8 cellular contexts compared by ENCODE assay signal in genomic region chr17:67993153-67993997, GRCh38. TPM values are rescaled to one million over a fixed set of nuclear protein-coding genes. Genes with fewer than 3 reads are reported as not detected.
DNase-seq lines count a peak whose midpoint lies in the region; ATAC-seq and TF ChIP-seq lines count a peak whose summit lies in the region.

No MANE protein-coding gene starts in this region.

- peaks cover 28% of the 10 kb centered on the region for H3K4me1 Mint-ChIP-seq in activated T-cell treated with anti-CD3 and anti-CD28 coated beads, Interleukin-2, amount 50 U/mL, for 4 hours (ENCODE audit: low read depth)
- H3K4me1 Mint-ChIP-seq in stimulated activated effector memory CD8-positive, alpha-beta T cell treated with anti-CD3 and anti-CD28 coated beads, Interleukin-12 subunit alpha, Interleukin-12 subunit beta, amount 100 ng/mL, for 72 hours: peaks cover 35% of the 10 kb centered on the region

- peak overlapping the region; percentile 94 for H3K27ac Mint-ChIP-seq in stimulated activated effector memory CD8-positive, alpha-beta T cell treated with anti-CD3 and anti-CD28 coated beads, Interleukin-12 subunit alpha, Interleukin-12 subunit beta, amount 100 ng/mL, for 72 hours

- BruUV-seq in OCI-LY7 (replicated peaks; lab: Mats Ljungman, UMichigan): no TSS peak

- peak overlapping the region; percentile 88 for H3K27ac ChIP-seq in OCI-LY7 (ENCODE audit: low read depth, low read length, poor library complexity, severe bottlenecking)
- H3K27ac ChIP-seq in esophagus muscularis mucosa (replicated peaks in 1 of 4): peak overlapping the region; percentile 95 to 98 (median 97)

- POLR2A ChIA-PET in OCI-LY7 (lab: Charles Lee): interaction anchor here (1.0 kb wide), 1 partner anchor 9 kb away, joined by 3 read pairs; no protein-coding TSS in a partner anchor

- no peaks in the 10 kb centered on the region for H3K9me2 ChIP-seq in OCI-LY7 (ENCODE audit: insufficient read depth, low read length)

- H3K79me2 ChIP-seq in OCI-LY7 (ENCODE audit: insufficient read depth, low read depth, low read length): no peaks in the 10 kb centered on the region

- ATAC-seq in GM19468 (IDR thresholded peaks at IDR 0.05; ENCODE audit: extremely low read depth, unreplicated experiment): peak; percentile 75
- ATAC-seq in activated T-cell treated with anti-CD3 and anti-CD28 coated beads, Interleukin-2, amount 50 U/mL, for 4 hours: peak; percentile 73 to 75
- ATAC-seq in stimulated activated effector memory CD8-positive, alpha-beta T cell treated with anti-CD3 and anti-CD28 coated beads, Interleukin-12 subunit alpha, Interleukin-12 subunit beta, amount 100 ng/mL, for 72 hours: peak; percentile 81

- CTCF ChIA-PET in OCI-LY7 (lab: Charles Lee; ENCODE audit: unreplicated experiment): no interaction called here

- peak overlapping the region; percentile 95 for H3K4me3 ChIP-seq in OCI-LY7 (ENCODE audit: low read depth, low read length, poor library complexity, severe bottlenecking)
- peak overlapping the region; percentile 71 to 80 (median 75) for H3K4me3 ChIP-seq in esophagus muscularis mucosa

- H3K27me3 ChIP-seq in esophagus muscularis mucosa: no peaks in the 10 kb centered on the region

- TF ChIP-seq EP300 in esophagus muscularis mucosa (IDR thresholded peaks at IDR 0.05): no peak

- TF ChIP-seq CTCF in OCI-LY7 (conservative IDR thresholded peaks at IDR 0.05; ENCODE audit: low read length) (no peak), esophagus muscularis mucosa (IDR thresholded peaks at IDR 0.05) (peak in 1 of 3 experiments; percentile 6)

- H3K4me1 ChIP-seq in OCI-LY7 (ENCODE audit: insufficient read depth, low read length, poor library complexity, severe bottlenecking): peaks cover 27% of the 10 kb centered on the region
- peaks cover 13 to 43% (median 35%) of the 10 kb centered on the region in 4 donors for H3K4me1 ChIP-seq in esophagus muscularis mucosa

- H4K20me1 ChIP-seq in OCI-LY7 (ENCODE audit: insufficient read depth, low read length): no peaks in the 10 kb centered on the region

- peak overlapping the region; percentile 89 for H3K4me3 Mint-ChIP-seq in activated T-cell treated with anti-CD3 and anti-CD28 coated beads, Interleukin-2, amount 50 U/mL, for 4 hours
- peak overlapping the region; percentile 87 for H3K4me3 Mint-ChIP-seq in stimulated activated effector memory CD8-positive, alpha-beta T cell treated with anti-CD3 and anti-CD28 coated beads, Interleukin-12 subunit alpha, Interleukin-12 subunit beta, amount 100 ng/mL, for 72 hours

- no peaks in the 10 kb centered on the region; the same call in 1 of the 2 replicates for H3K36me3 ChIP-seq in OCI-LY7 (ENCODE audit: insufficient read depth, low read length)
- no peaks in the 10 kb centered on the region for H3K36me3 ChIP-seq in esophagus muscularis mucosa

- peaks cover 12% of the 10 kb centered on the region for H3K27me3 Mint-ChIP-seq in activated T-cell treated with anti-CD3 and anti-CD28 coated beads, Interleukin-2, amount 50 U/mL, for 4 hours (ENCODE audit: low read depth)

- DNase-seq in COR-L47 (lab: John Stamatoyannopoulos, UW) (peak; percentile 86), HPDE6-E6E7 (ENCODE audit: extremely low spot score) (peak; percentile 63), OCI-LY7 (ENCODE audit: low spot score) (peak; percentile 97), esophagus muscularis mucosa (ENCODE audit: extremely low spot score) (peak; percentile 93), myocyte (ENCODE audit: low read depth) (peak; percentile 87)
- peak; percentile 56 for DNase-seq in activated T-cell treated with anti-CD3 and anti-CD28 coated beads, Interleukin-2, amount 50 U/mL, for 4 hours
- DNase-seq in stimulated activated effector memory CD8-positive, alpha-beta T cell treated with anti-CD3 and anti-CD28 coated beads, Interleukin-12 subunit alpha, Interleukin-12 subunit beta, amount 100 ng/mL, for 72 hours (ENCODE audit: low spot score in 2 of 2): peak; percentile 68 to 89

- intact Hi-C loops in OCI-LY7 (cut with micrococcal nuclease; ENCODE audit: unreplicated experiment): loop anchor here (1.0 kb wide), 1 partner anchor 27 kb away; no protein-coding TSS in a partner anchor
- intact Hi-C loops in esophagus muscularis mucosa (cut with DNase I): loop anchor here (1.0 to 10.0 kb wide), 2 partner anchors 27 to 1331 kb away; partner anchors contain the start of gene ABCA5

- 0% methylated on average over 17 of the region's 144 CpGs for WGBS in esophagus muscularis mucosa

- no peaks in the 10 kb centered on the region for H3K36me3 Mint-ChIP-seq in activated T-cell treated with anti-CD3 and anti-CD28 coated beads, Interleukin-2, amount 50 U/mL, for 4 hours (ENCODE audit: insufficient read depth)
- H3K36me3 Mint-ChIP-seq in stimulated activated effector memory CD8-positive, alpha-beta T cell treated with anti-CD3 and anti-CD28 coated beads, Interleukin-12 subunit alpha, Interleukin-12 subunit beta, amount 100 ng/mL, for 72 hours: peaks cover 29% of the 10 kb centered on the region

- H2AFZ ChIP-seq in OCI-LY7 (ENCODE audit: low read length): peak overlapping the region; percentile 86

- TF ChIP-seq POLR2A in esophagus muscularis mucosa (IDR thresholded peaks at IDR 0.05; ENCODE audit: low read depth): no peak

- H3K9me3 ChIP-seq in OCI-LY7 (ENCODE audit: low read length) (no peaks in the 10 kb centered on the region), esophagus muscularis mucosa (no peaks in the 10 kb centered on the region)

- H3K4me2 ChIP-seq in OCI-LY7 (ENCODE audit: low read length): peak overlapping the region; percentile 80

- H3K9me3 Mint-ChIP-seq in activated T-cell treated with anti-CD3 and anti-CD28 coated beads, Interleukin-2, amount 50 U/mL, for 4 hours: no peaks in the 10 kb centered on the region
- no peaks in the 10 kb centered on the region for H3K9me3 Mint-ChIP-seq in stimulated activated effector memory CD8-positive, alpha-beta T cell treated with anti-CD3 and anti-CD28 coated beads, Interleukin-12 subunit alpha, Interleukin-12 subunit beta, amount 100 ng/mL, for 72 hours

RNA-seq across cellular contexts. Expression of gene C17orf58, which starts 2.9 kb away (rescaled TPM):
- 17.8 and 19.4 TPM in 2 replicates for total RNA-seq in OCI-LY7 (2014; rRNA removed; shearing (Covaris generic))
- total RNA-seq in OCI-LY7 (2022): 24.0 and 27.7 TPM in 2 replicates
- total RNA-seq in activated T-cell treated with anti-CD3 and anti-CD28 coated beads, Interleukin-2, amount 50 U/mL, for 4 hours: 10 to 100 TPM; 14.9 to 24.3 (median 19.2) TPM
- 10 to 100 TPM; 10.3 to 15.0 (median 11.9) TPM for total RNA-seq in esophagus muscularis mucosa
- 8.2 and 9.4 TPM in 2 replicates for total RNA-seq in myocyte
- polyA plus RNA-seq in myocyte (2012): 7.7 TPM

RNA-seq across cellular contexts. Expression of gene KPNA2, which starts 42.2 kb away (rescaled TPM):
- 253 and 397 TPM in 2 replicates for total RNA-seq in OCI-LY7 (2014; rRNA removed; shearing (Covaris generic))
- total RNA-seq in OCI-LY7 (2022) (394 and 416 TPM in 2 replicates), esophagus muscularis mucosa (10 to 100 TPM; 11.2 to 26.3 (median 18.6) TPM), myocyte (66.8 and 70.6 TPM in 2 replicates)
- 100 to 1,000 TPM; 139 to 140 (median 139) TPM for total RNA-seq in activated T-cell treated with anti-CD3 and anti-CD28 coated beads, Interleukin-2, amount 50 U/mL, for 4 hours
- 85.8 TPM for polyA plus RNA-seq in myocyte (2012)

Comparison
In these comparisons a context has a peak if more than half of its experiments do, and no peak if none do; other contexts are left out.
1. Peak in every context shown above with its lines: DNase-seq, ATAC-seq, H3K4me3 ChIP-seq and H3K27ac ChIP-seq.